ENCODE assay signal across 23 cellular contexts in genomic region chr5:63233906-63234305, GRCh38.
A peak's percentile ranks its signal among the peaks of the same experiment; 100 is the strongest.
DNase-seq lines count a peak whose midpoint lies in the region; ATAC-seq and TF ChIP-seq lines count a peak whose summit lies in the region.
"Had no signal": no experiment of that assay in that cellular context is flagged by ENCODE, and none has a peak within 500 bp of the region (broad histone marks: within the 10 kb centered on the region; RNA-seq: fewer than 3 reads in every experiment).

No MANE protein-coding gene starts in this region.

- no peaks in the 10 kb centered on the region for H3K79me2 ChIP-seq in neural progenitor cell (ENCODE audit: low read depth)

- H4K20me1 ChIP-seq in neural progenitor cell (ENCODE audit: low read depth), result no peaks in the 10 kb centered on the region

- no peak overlapping the region for H3K4me3 Mint-ChIP-seq in neural progenitor cell
- no peak overlapping the region for H3K4me3 Mint-ChIP-seq in activated T-helper 17 cell treated with anti-CD3 and anti-CD28 coated beads, Interleukin-2, amount 50 U/mL, for 72 hours
- H3K4me3 Mint-ChIP-seq: activated CD4-positive, alpha-beta T cell treated with anti-CD3 and anti-CD28 coated beads, Interleukin-2, amount 10 ng/mL, durations not matched to agents 7 days and 5 days; B cell; H9 had no signal

- H3K9me3 ChIP-seq in adipocyte (ENCODE audit: control insufficient read depth, low read length), result no peaks in the 10 kb centered on the region
- H3K9me3 ChIP-seq in neural progenitor cell (ENCODE audit: low read depth), result no peaks in the 10 kb centered on the region
- H3K9me3 ChIP-seq in spleen, result peaks cover 0 to 5% (median 0%) of the 10 kb centered on the region in 8 donors
- no peaks in the 10 kb centered on the region for H3K9me3 ChIP-seq in HAP-1

- 51 to 68% (median 62%) methylated on average over 3 of the region's 3 CpGs for WGBS in spleen, 5 donors

- DNase-seq in AG10803 (ENCODE audit: low read depth) (peak; percentile 27), adipocyte (ENCODE audit: low read depth) (no peak), fibroblast of gingiva (ENCODE audit: low read depth) (peak; percentile 3), neural progenitor cell (ENCODE audit: low spot score) (no peak), DMS53 treated with DMSO at 0.1 percent for 48 hours (lab: John Stamatoyannopoulos, UW; ENCODE audit: unreplicated experiment) (no peak), spleen (no peak), HAP-1 (ENCODE audit: low spot score in 2 of 2) (no peak)
- DNase-seq: activated CD4-positive, alpha-beta T cell treated with anti-CD3 and anti-CD28 coated beads, Interleukin-2, amount 10 ng/mL, durations not matched to agents 7 days and 5 days; activated naive CD4-positive, alpha-beta T cell treated with Interleukin-2 at 50 U/mL for 16 hours; activated T-cell treated with anti-CD3 and anti-CD28 coated beads, Interleukin-2, amount 50 U/mL, for 48 hours; amniotic stem cell; central memory CD4-positive, alpha-beta T cell; DMS79; H9; kidney; NCI-H187 treated with DMSO at 0.1 percent for 48 hours; NCI-H226; NCI-H748 treated with DMSO at 0.1 percent for 48 hours; posterior cingulate gyrus had no signal

- ATAC-seq in activated T-helper 17 cell treated with anti-CD3 and anti-CD28 coated beads, Interleukin-2, amount 50 U/mL, for 72 hours (replicated peaks), result no peak

- no peak for TF ChIP-seq CTCF in AG10803 (conservative IDR thresholded peaks at IDR 0.05; ENCODE audit: low read length)
- TF ChIP-seq CTCF in neural progenitor cell (IDR thresholded peaks at IDR 0.05), result no peak
- no peak for TF ChIP-seq CTCF in spleen (IDR thresholded peaks at IDR 0.05 in 8 of 11, conservative IDR thresholded peaks at IDR 0.05 in 3 of 11)

- H3K4me3 ChIP-seq in AG10803 (ENCODE audit: low read length) (no peak overlapping the region), adipocyte (ENCODE audit: low read length) (peak overlapping the region; percentile 20), neural progenitor cell (no peak overlapping the region), spleen (no peak overlapping the region), HAP-1 (no peak overlapping the region)
- H3K4me3 ChIP-seq: lung had no signal

- TF ChIP-seq POLR2A in spleen (IDR thresholded peaks at IDR 0.05), result no peak

- H3K4me1 ChIP-seq in adipocyte (ENCODE audit: control insufficient read depth, insufficient read depth, low read length), result peaks cover 16% of the 10 kb centered on the region
- peaks cover 30% of the 10 kb centered on the region for H3K4me1 ChIP-seq in neural progenitor cell
- no peaks in the 10 kb centered on the region for H3K4me1 ChIP-seq in spleen
- H3K4me1 ChIP-seq in HAP-1, result no peaks in the 10 kb centered on the region

- H3K9ac ChIP-seq in adipocyte (ENCODE audit: low read length) (no peak overlapping the region), neural progenitor cell (no peak overlapping the region)

- H3K9me3 Mint-ChIP-seq in neural progenitor cell, result no peaks in the 10 kb centered on the region
- peaks cover 4% of the 10 kb centered on the region for H3K9me3 Mint-ChIP-seq in activated T-helper 17 cell treated with anti-CD3 and anti-CD28 coated beads, Interleukin-2, amount 50 U/mL, for 72 hours
- H3K9me3 Mint-ChIP-seq: activated CD4-positive, alpha-beta T cell treated with anti-CD3 and anti-CD28 coated beads, Interleukin-2, amount 10 ng/mL, durations not matched to agents 7 days and 5 days had no signal

- H3K27me3 ChIP-seq in adipocyte (replicated peaks; ENCODE audit: control insufficient read depth, insufficient read depth, low read length), result no peaks in the 10 kb centered on the region
- no peaks in the 10 kb centered on the region for H3K27me3 ChIP-seq in neural progenitor cell
- H3K27me3 ChIP-seq in spleen (replicated peaks in 1 of 7), result no peaks in the 10 kb centered on the region
- H3K27me3 ChIP-seq in HAP-1 (ENCODE audit: low read depth), result no peaks in the 10 kb centered on the region; the same call in 1 of the 2 replicates

- no peak overlapping the region for H3K27ac Mint-ChIP-seq in neural progenitor cell
- no peak overlapping the region for H3K27ac Mint-ChIP-seq in activated T-helper 17 cell treated with anti-CD3 and anti-CD28 coated beads, Interleukin-2, amount 50 U/mL, for 72 hours
- H3K27ac Mint-ChIP-seq: activated CD4-positive, alpha-beta T cell treated with anti-CD3 and anti-CD28 coated beads, Interleukin-2, amount 10 ng/mL, durations not matched to agents 7 days and 5 days; B cell; H9 had no signal

- intact Hi-C loops in spleen (cut with DNase I; ENCODE audit: low total_unique reads), result no loop called here

- H3K36me3 ChIP-seq in adipocyte (ENCODE audit: control insufficient read depth, insufficient read depth, low read length, severe bottlenecking) (no peaks in the 10 kb centered on the region), neural progenitor cell (no peaks in the 10 kb centered on the region), spleen (no peaks in the 10 kb centered on the region), HAP-1 (replicated peaks) (no peaks in the 10 kb centered on the region)

- peaks cover 16% of the 10 kb centered on the region for H3F3A ChIP-seq in neural progenitor cell (ENCODE audit: low read depth)

- H3K27ac ChIP-seq in neural progenitor cell, result peak overlapping the region; percentile 22
- H3K27ac ChIP-seq in spleen, result no peak overlapping the region
- H3K27ac ChIP-seq: VCaP had no signal

- in situ Hi-C loops in HAP-1 (cut with MboI; ENCODE audit: low sequenced_read_pairs), result no loop called here

- H3K4me1 Mint-ChIP-seq in neural progenitor cell, result peaks cover 15% of the 10 kb centered on the region
- H3K4me1 Mint-ChIP-seq in activated T-helper 17 cell treated with anti-CD3 and anti-CD28 coated beads, Interleukin-2, amount 50 U/mL, for 72 hours, result no peaks in the 10 kb centered on the region
- H3K4me1 Mint-ChIP-seq: activated CD4-positive, alpha-beta T cell treated with anti-CD3 and anti-CD28 coated beads, Interleukin-2, amount 10 ng/mL, durations not matched to agents 7 days and 5 days; B cell had no signal

- H2AFZ ChIP-seq in neural progenitor cell (replicated peaks), result peak overlapping the region; percentile 54

- no peaks in the 10 kb centered on the region for H3K36me3 Mint-ChIP-seq in neural progenitor cell
- H3K36me3 Mint-ChIP-seq in activated T-helper 17 cell treated with anti-CD3 and anti-CD28 coated beads, Interleukin-2, amount 50 U/mL, for 72 hours (ENCODE audit: low read depth), result no peaks in the 10 kb centered on the region

- H3K27me3 Mint-ChIP-seq in neural progenitor cell (ENCODE audit: insufficient read depth, low read depth), result peaks cover 4% of the 10 kb centered on the region
- no peaks in the 10 kb centered on the region for H3K27me3 Mint-ChIP-seq in activated T-helper 17 cell treated with anti-CD3 and anti-CD28 coated beads, Interleukin-2, amount 50 U/mL, for 72 hours
- H3K27me3 Mint-ChIP-seq: activated CD4-positive, alpha-beta T cell treated with anti-CD3 and anti-CD28 coated beads, Interleukin-2, amount 10 ng/mL, durations not matched to agents 7 days and 5 days; B cell had no signal

- peak overlapping the region; percentile 46 for H3K4me2 ChIP-seq in neural progenitor cell

Comparison
In these comparisons a context has a peak if more than half of its experiments do, and no peak if none do; other contexts are left out.
1. DNase-seq: peak in AG10803 (single experiment) and fibroblast of gingiva (single experiment); none in adipocyte (single experiment), neural progenitor cell (single experiment), DMS53 treated with DMSO at 0.1 percent for 48 hours (single experiment), spleen (single experiment) and HAP-1 (0 of 2).